In genomic region chr7:11760372-11760771, GRCh38 we compare ENCODE assay signal across 16 cellular contexts.
A peak's percentile ranks its signal among the peaks of the same experiment; 100 is the strongest.
DNase-seq lines count a peak whose midpoint lies in the region; ATAC-seq and TF ChIP-seq lines count a peak whose summit lies in the region.
"Had no signal": no experiment of that assay in that cellular context is flagged by ENCODE, and none has a peak within 500 bp of the region (broad histone marks: within the 10 kb centered on the region; RNA-seq: fewer than 3 reads in every experiment).

No MANE protein-coding gene starts in this region.

- no peak for TF ChIP-seq EP300 in ovary (IDR thresholded peaks at IDR 0.05)

- H3K4me3 Mint-ChIP-seq in neural progenitor cell = no peak overlapping the region

- no peak overlapping the region for H3K27ac ChIP-seq in SJCRH30
- H3K27ac ChIP-seq in neural progenitor cell = no peak overlapping the region
- H3K27ac ChIP-seq in ovary = no peak overlapping the region
- H3K27ac ChIP-seq: gastrocnemius medialis, PC-9 had no signal

- no peak overlapping the region for H3K27ac Mint-ChIP-seq in neural progenitor cell

- no peaks in the 10 kb centered on the region for H4K20me1 ChIP-seq in neural progenitor cell (ENCODE audit: low read depth)

- no peak overlapping the region for H2AFZ ChIP-seq in neural progenitor cell (replicated peaks)
- H2AFZ ChIP-seq: PC-9 had no signal

- TF ChIP-seq POLR2A in ovary (IDR thresholded peaks at IDR 0.05) = no peak

- no peaks in the 10 kb centered on the region for H3F3A ChIP-seq in neural progenitor cell (ENCODE audit: low read depth)

- no peaks in the 10 kb centered on the region for H3K27me3 Mint-ChIP-seq in neural progenitor cell (ENCODE audit: insufficient read depth, low read depth)

- no peaks in the 10 kb centered on the region for H3K36me3 ChIP-seq in SJCRH30
- no peaks in the 10 kb centered on the region for H3K36me3 ChIP-seq in neural progenitor cell
- no peaks in the 10 kb centered on the region for H3K36me3 ChIP-seq in ovary
- H3K36me3 ChIP-seq: gastrocnemius medialis had no signal

- intact Hi-C loops in ovary (cut with DNase I) = no loop called here

- H3K79me2 ChIP-seq in neural progenitor cell (ENCODE audit: low read depth) = no peaks in the 10 kb centered on the region

- ATAC-seq in HG03442 (IDR thresholded peaks at IDR 0.05; ENCODE audit: unreplicated experiment) (no peak), GM19395 (IDR thresholded peaks at IDR 0.05; ENCODE audit: unreplicated experiment) (no peak)
- ATAC-seq: gastrocnemius medialis, left ventricle myocardium superior had no signal

- DNase-seq in HEK293T (ENCODE audit: extremely low spot score) = peak; percentile 45
- DNase-seq in NCI-H1930 (lab: John Stamatoyannopoulos, UW) = peak; percentile 85 to 91
- peak; percentile 16 to 74 for DNase-seq in SJCRH30
- DNase-seq in neural progenitor cell (ENCODE audit: low spot score) = peak; percentile 57
- no peak for DNase-seq in ovary
- no peak for DNase-seq in activated CD4-positive, CD25-positive, alpha-beta regulatory T cell treated with anti-CD3 and anti-CD28 coated beads, Interleukin-2, amount 50 U/mL, for 72 hours
- DNase-seq: central memory CD4-positive, alpha-beta T cell; gastrocnemius medialis; IMR-90; left ventricle myocardium superior; PC-9; posterior cingulate gyrus; stimulated activated CD4-positive, alpha-beta T cell treated with anti-CD3 and anti-CD28 coated beads, Interleukin-4, amount 100 ng/mL, for 1 hour; substantia nigra had no signal

- POLR2A ChIA-PET in HEK293T (lab: Yijun Ruan, JAX) = no interaction called here

- H3K9me3 ChIP-seq in SJCRH30 (replicated peaks) (no peaks in the 10 kb centered on the region), neural progenitor cell (ENCODE audit: low read depth) (no peaks in the 10 kb centered on the region), ovary (no peaks in the 10 kb centered on the region)
- H3K9me3 ChIP-seq: gastrocnemius medialis had no signal

- peaks cover 2% of the 10 kb centered on the region for H3K4me1 Mint-ChIP-seq in neural progenitor cell

- H3K36me3 Mint-ChIP-seq in neural progenitor cell = no peaks in the 10 kb centered on the region

- no peak overlapping the region for H3K9ac ChIP-seq in neural progenitor cell

- CTCF ChIA-PET in HEK293T (lab: Yijun Ruan, JAX) = no interaction called here

- WGBS in ovary, 3 donors = 56 to 63% (median 58%) methylated on average over 3 of the region's 3 CpGs

- TF ChIP-seq CTCF in neural progenitor cell (IDR thresholded peaks at IDR 0.05) = no peak
- TF ChIP-seq CTCF in ovary (IDR thresholded peaks at IDR 0.05) = no peak

- H3K27me3 ChIP-seq in SJCRH30 (no peaks in the 10 kb centered on the region), neural progenitor cell (no peaks in the 10 kb centered on the region), ovary (no peaks in the 10 kb centered on the region)
- H3K27me3 ChIP-seq: gastrocnemius medialis had no signal

- H3K4me1 ChIP-seq in SJCRH30 (no peaks in the 10 kb centered on the region; the same call in 1 of the 2 replicates), neural progenitor cell (peaks cover 4% of the 10 kb centered on the region), ovary (ENCODE audit: insufficient read depth) (no peaks in the 10 kb centered on the region)
- H3K4me1 ChIP-seq: gastrocnemius medialis had no signal

- H3K9me3 Mint-ChIP-seq in neural progenitor cell = no peaks in the 10 kb centered on the region

- no peak overlapping the region for H3K4me3 ChIP-seq in SJCRH30
- no peak overlapping the region for H3K4me3 ChIP-seq in neural progenitor cell
- H3K4me3 ChIP-seq in ovary = no peak overlapping the region
- H3K4me3 ChIP-seq: gastrocnemius medialis, PC-9 had no signal

- H3K4me2 ChIP-seq in neural progenitor cell = no peak overlapping the region
- H3K4me2 ChIP-seq: PC-9 had no signal

TF ChIP-seq in HEK293T, 16 proteins besides CTCF, POLR2A, EP300 and RAD21:
- TF ChIP-seq ELF4 (IDR thresholded peaks at IDR 0.05) (no peak), PKNOX1 (IDR thresholded peaks at IDR 0.05) (peak; percentile 84), CTBP1 (IDR thresholded peaks at IDR 0.05; ENCODE audit: borderline replicate concordance) (peak; percentile 47; the same call in 1 of the 2 replicates)

Comparison
In these comparisons a context has a peak if more than half of its experiments do, and no peak if none do; other contexts are left out.
1. DNase-seq: peak in HEK293T (single experiment), NCI-H1930 (2 of 2), SJCRH30 (2 of 2) and neural progenitor cell (single experiment); none in ovary (0 of 5) and activated CD4-positive, CD25-positive, alpha-beta regulatory T cell treated with anti-CD3 and anti-CD28 coated beads, Interleukin-2, amount 50 U/mL, for 72 hours (single experiment).